17 cellular contexts compared by ENCODE assay signal in genomic region chr5:150960791-150961396, GRCh38. TPM values are rescaled to one million over a fixed set of nuclear protein-coding genes. Genes with fewer than 3 reads are reported as not detected.
DNase-seq lines count a peak whose midpoint lies in the region; ATAC-seq and TF ChIP-seq lines count a peak whose summit lies in the region.
"Had no signal": no experiment of that assay in that cellular context is flagged by ENCODE, and none has a peak within 500 bp of the region (broad histone marks: within the 10 kb centered on the region; RNA-seq: fewer than 3 reads in every experiment).

No MANE protein-coding gene starts in this region.

- TF ChIP-seq CTCF in PC-3 (conservative IDR thresholded peaks at IDR 0.05; ENCODE audit: low read depth, low read length): no peak
- TF ChIP-seq CTCF in fibroblast of mammary gland (conservative IDR thresholded peaks at IDR 0.05; ENCODE audit: control insufficient read depth, insufficient read depth, low read depth, low read length): no peak
- TF ChIP-seq CTCF in SK-N-SH (IDR thresholded peaks at IDR 0.05): no peak

- no peak overlapping the region for H3K4me2 ChIP-seq in PC-3 (ENCODE audit: low read length)
- H3K4me2 ChIP-seq in SK-N-SH: no peak overlapping the region
- H3K4me2 ChIP-seq: BLaER1 treated with 17β-estradiol and CSF1 and Interleukin-3, amounts not matched to agents 10 nM and 100 nM had no signal

- no peak overlapping the region for H2AFZ ChIP-seq in PC-3 (ENCODE audit: low read length)
- no peak overlapping the region for H2AFZ ChIP-seq in SK-N-SH (ENCODE audit: low read depth)

- POLR2A ChIA-PET in PC-3 (lab: Charles Lee; ENCODE audit: unreplicated experiment): no interaction called here
- POLR2A ChIA-PET in SK-N-SH (lab: Yijun Ruan, JAX): no interaction called here

- no peak for TF ChIP-seq RAD21 in SK-N-SH (IDR thresholded peaks at IDR 0.05; ENCODE audit: low read length)

- H4K20me1 ChIP-seq in PC-3 (ENCODE audit: low read length): no peaks in the 10 kb centered on the region
- H4K20me1 ChIP-seq in SK-N-SH (ENCODE audit: insufficient read depth): no peaks in the 10 kb centered on the region
- H4K20me1 ChIP-seq: BLaER1 treated with 17β-estradiol and CSF1 and Interleukin-3, amounts not matched to agents 10 nM and 100 nM had no signal

- BruUV-seq in PC-3 (replicated peaks; lab: Mats Ljungman, UMichigan): no TSS peak

- H3K4me1 ChIP-seq in PC-3 (ENCODE audit: insufficient read depth, low read length) (no peaks in the 10 kb centered on the region), SK-N-SH (ENCODE audit: control insufficient read depth in 1 of 2, insufficient read depth in 2 of 2, low read depth in 1 of 2, low read length in 1 of 2) (no peaks in the 10 kb centered on the region)
- H3K4me1 ChIP-seq: BLaER1 treated with 17β-estradiol and CSF1 and Interleukin-3, amounts not matched to agents 10 nM and 100 nM had no signal

- CTCF ChIA-PET in PC-3 (lab: Charles Lee): no interaction called here
- CTCF ChIA-PET in SK-N-SH (lab: Yijun Ruan, JAX): no interaction called here

- H3K27me3 ChIP-seq in PC-3 (ENCODE audit: low read length) (no peaks in the 10 kb centered on the region), SK-N-SH (ENCODE audit: insufficient read depth) (no peaks in the 10 kb centered on the region)
- H3K27me3 ChIP-seq: BLaER1 treated with 17β-estradiol and CSF1 and Interleukin-3, amounts not matched to agents 10 nM and 100 nM had no signal

- intact Hi-C loops in PC-3 (cut with micrococcal nuclease): no loop called here

- H3K9ac ChIP-seq in PC-3 (ENCODE audit: low read length) (no peak overlapping the region), SK-N-SH (no peak overlapping the region)
- H3K9ac ChIP-seq: BLaER1 treated with 17β-estradiol and CSF1 and Interleukin-3, amounts not matched to agents 10 nM and 100 nM had no signal

- no peak for ATAC-seq in PC-3
- ATAC-seq: Right ventricle myocardium inferior, T-helper 17 cell had no signal

- H3K79me2 ChIP-seq in PC-3 (ENCODE audit: low read length) (no peaks in the 10 kb centered on the region), SK-N-SH (ENCODE audit: insufficient read depth) (no peaks in the 10 kb centered on the region)

- no peak overlapping the region for H3K27ac ChIP-seq in PC-3 (ENCODE audit: low read length)
- H3K27ac ChIP-seq in SK-N-SH (ENCODE audit: low read depth in 2 of 2, low read length in 1 of 2): no peak overlapping the region
- H3K27ac ChIP-seq: 22Rv1; BLaER1 treated with 17β-estradiol and CSF1 and Interleukin-3, amounts not matched to agents 10 nM and 100 nM had no signal

- H3K9me3 ChIP-seq in PC-3 (ENCODE audit: low read length) (peaks cover 46% of the 10 kb centered on the region), SK-N-SH (peaks cover 5% of the 10 kb centered on the region; the same call in 1 of the 2 replicates)

- DNase-seq in DMS 273 (lab: John Stamatoyannopoulos, UW; ENCODE audit: unreplicated experiment) (peak; percentile 31), DMS 273 treated with DMSO at 0.1 percent for 48 hours (lab: John Stamatoyannopoulos, UW) (no peak), KBM-7 (peak; percentile 21), PC-3 (peak; percentile 7), fibroblast of mammary gland (ENCODE audit: low read depth) (peak; percentile 16), HuH-7 (ENCODE audit: low spot score) (no peak), inferior parietal cortex (ENCODE audit: extremely low spot score) (no peak), SK-N-SH (no peak)
- DNase-seq: DMS79 treated with DMSO at 0.1 percent for 48 hours, GDM1, NCI-H1048, NCI-H1694, NCI-H774, T-helper 17 cell had no signal

- H3K4me3 ChIP-seq in PC-3 (ENCODE audit: low read length): no peak overlapping the region
- no peak overlapping the region for H3K4me3 ChIP-seq in fibroblast of mammary gland (ENCODE audit: control insufficient read depth, low read depth, low read length)
- H3K4me3 ChIP-seq in SK-N-SH (ENCODE audit: low read depth in 2 of 2, low read length in 1 of 2): no peak overlapping the region

- in situ Hi-C loops in KBM-7 (cut with MboI; ENCODE audit: low pct_unique_long_range_greater_than_20kb, low sequenced_read_pairs): no loop called here

- no peak for TF ChIP-seq EP300 in SK-N-SH (IDR thresholded peaks at IDR 0.05; ENCODE audit: borderline replicate concordance in 1 of 2, low read depth in 1 of 2, low read length in 1 of 2)

- H3K9me2 ChIP-seq in PC-3 (replicated peaks; ENCODE audit: low read length) (no peaks in the 10 kb centered on the region), SK-N-SH (no peaks in the 10 kb centered on the region)

- H3F3A ChIP-seq in PC-3 (ENCODE audit: low read length, unreplicated experiment) (no peaks in the 10 kb centered on the region), SK-N-SH (replicated peaks; ENCODE audit: insufficient read depth) (no peaks in the 10 kb centered on the region)

- H3K36me3 ChIP-seq in PC-3 (ENCODE audit: low read depth, low read length) (peaks cover 12% of the 10 kb centered on the region; the same call in 1 of the 2 replicates), SK-N-SH (replicated peaks in 1 of 2; ENCODE audit: control insufficient read depth in 1 of 2, insufficient read depth in 2 of 2, low read length in 1 of 2) (no peaks in the 10 kb centered on the region)

- WGBS in SK-N-SH (ENCODE audit: low lambda C conversion rate): 19% methylated on average over 1 of the region's 1 CpG

TF ChIP-seq in SK-N-SH, 30 proteins besides CTCF, POLR2A, EP300 and RAD21:
- TF ChIP-seq SMC3 (IDR thresholded peaks at IDR 0.05; ENCODE audit: low read depth, low read length) (no peak), CHD2 (IDR thresholded peaks at IDR 0.05; ENCODE audit: low read length, partially characterized antibody) (no peak), JUND (IDR thresholded peaks at IDR 0.05) (no peak), ELF1 (IDR thresholded peaks at IDR 0.05) (no peak), YY1 (IDR thresholded peaks at IDR 0.05; ENCODE audit: low read depth) (no peak), GABPA (IDR thresholded peaks at IDR 0.05; ENCODE audit: low read depth) (no peak)
- TF ChIP-seq, protein P1, sequence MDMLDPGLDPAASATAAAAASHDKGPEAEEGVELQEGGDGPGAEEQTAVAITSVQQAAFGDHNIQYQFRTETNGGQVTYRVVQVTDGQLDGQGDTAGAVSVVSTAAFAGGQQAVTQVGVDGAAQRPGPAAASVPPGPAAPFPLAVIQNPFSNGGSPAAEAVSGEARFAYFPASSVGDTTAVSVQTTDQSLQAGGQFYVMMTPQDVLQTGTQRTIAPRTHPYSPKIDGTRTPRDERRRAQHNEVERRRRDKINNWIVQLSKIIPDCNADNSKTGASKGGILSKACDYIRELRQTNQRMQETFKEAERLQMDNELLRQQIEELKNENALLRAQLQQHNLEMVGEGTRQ (IDR thresholded peaks at IDR 0.05; ENCODE audit: borderline replicate concordance, low read depth, low read length): no peak

RNA-seq across cellular contexts. Expression of gene ZNF300, which starts 56.1 kb away (rescaled TPM):
- 0.18 TPM in 1 of 2 replicates, not detected in the other for total RNA-seq in PC-3 (2014; rRNA removed)
- polyA plus RNA-seq in SK-N-SH (2012; rRNA removed): 3.5 and 4.9 TPM in 2 replicates
- 2.5 and 2.7 TPM in 2 replicates for polyA plus RNA-seq in SK-N-SH (2012; cell fraction: cytosol; rRNA removed)
- polyA plus RNA-seq in SK-N-SH (2012; cell fraction: nucleus; rRNA removed): 10.6 and 18.4 TPM in 2 replicates

RNA-seq across cellular contexts. Expression of gene GPX3, which starts 59.5 kb away (rescaled TPM):
- not detected in 2 replicates for total RNA-seq in PC-3 (2014; rRNA removed)
- 3.2 and 3.8 TPM in 2 replicates for polyA plus RNA-seq in SK-N-SH (2012; rRNA removed)
- 2.9 and 3.5 TPM in 2 replicates for polyA plus RNA-seq in SK-N-SH (2012; cell fraction: cytosol; rRNA removed)
- polyA plus RNA-seq in SK-N-SH (2012; cell fraction: nucleus; rRNA removed): 0.77 and 1.1 TPM in 2 replicates

Comparison
In these comparisons a context has a peak if more than half of its experiments do, and no peak if none do; other contexts are left out.
1. DNase-seq: peak in DMS 273 (single experiment), KBM-7 (single experiment), PC-3 (single experiment) and fibroblast of mammary gland (single experiment); none in DMS 273 treated with DMSO at 0.1 percent for 48 hours (single experiment), HuH-7 (single experiment), inferior parietal cortex (single experiment) and SK-N-SH (single experiment).